ENCODE assay signal across 17 cellular contexts in the genomic region with DNA sequence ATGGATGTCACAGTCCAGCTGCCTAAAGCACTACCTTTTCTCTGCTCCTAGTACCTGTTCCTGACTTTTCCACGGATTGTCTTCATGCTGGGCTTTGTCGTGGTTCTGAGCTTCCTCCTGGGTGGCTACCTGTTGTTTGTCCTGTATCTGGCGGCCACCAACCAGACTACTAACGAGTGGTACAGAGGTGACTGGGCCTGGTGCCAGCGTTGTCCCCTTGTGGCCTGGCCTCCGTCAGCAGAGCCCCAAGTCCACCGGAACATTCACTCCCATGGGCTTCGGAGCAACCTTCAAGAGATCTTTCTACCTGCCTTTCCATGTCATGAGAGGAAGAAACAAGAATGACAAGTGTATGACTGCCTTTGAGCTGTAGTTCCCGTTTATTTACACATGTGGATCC. TPM values are rescaled to one million over a fixed set of nuclear protein-coding genes. Genes with fewer than 3 reads are reported as not detected.
DNase-seq lines count a peak whose midpoint lies in the region; ATAC-seq and TF ChIP-seq lines count a peak whose summit lies in the region.
"Had no signal": no experiment of that assay in that cellular context is flagged by ENCODE, and none has a peak within 500 bp of the region (broad histone marks: within the 10 kb centered on the region; RNA-seq: fewer than 3 reads in every experiment).

No MANE protein-coding gene starts in this region.

- DNase-seq in activated T-cell treated with anti-CD3 and anti-CD28 coated beads, Interleukin-2, amount 50 U/mL, for 24 hours = no peak
- DNase-seq in activated T-cell treated with anti-CD3 and anti-CD28 coated beads for 4 hours (no peak), RWPE1 (ENCODE audit: low spot score) (no peak), endothelial cell (ENCODE audit: low spot score) (no peak), NCI-H1930 (lab: John Stamatoyannopoulos, UW) (no peak), germinal center (ENCODE audit: low spot score) (no peak), glomerular visceral epithelial cell (ENCODE audit: extremely low spot score) (no peak)
- no peak for DNase-seq in stimulated activated effector memory CD8-positive, alpha-beta T cell treated with anti-CD3 and anti-CD28 coated beads, Interleukin-12 subunit alpha, Interleukin-12 subunit beta, amount 100 ng/mL, for 72 hours (ENCODE audit: low spot score in 2 of 2)
- DNase-seq: activated CD4-positive, CD25-positive, alpha-beta regulatory T cell; activated CD8-positive, alpha-beta memory T cell treated with anti-CD3 and anti-CD28 coated beads, Interleukin-2, amount 50 U/mL, for 4 hours; effector memory CD4-positive, alpha-beta T cell; EL; heart right ventricle; NCI-H2029; NCI-H510A had no signal

- H3K36me3 Mint-ChIP-seq in activated T-cell treated with anti-CD3 and anti-CD28 coated beads, Interleukin-2, amount 50 U/mL, for 24 hours (ENCODE audit: low read depth) = peaks cover 81% of the 10 kb centered on the region
- H3K36me3 Mint-ChIP-seq in endothelial cell (ENCODE audit: low read depth, unreplicated experiment) = peaks cover 30% of the 10 kb centered on the region
- peaks cover 87% of the 10 kb centered on the region for H3K36me3 Mint-ChIP-seq in stimulated activated effector memory CD8-positive, alpha-beta T cell treated with anti-CD3 and anti-CD28 coated beads, Interleukin-12 subunit alpha, Interleukin-12 subunit beta, amount 100 ng/mL, for 72 hours

- TF ChIP-seq CTCF in RWPE1 (conservative IDR thresholded peaks at IDR 0.05; ENCODE audit: low read depth) (no peak), endothelial cell (IDR thresholded peaks at IDR 0.05; ENCODE audit: unreplicated experiment) (no peak)

- CTCF ChIA-PET in RWPE1 (lab: Yijun Ruan, JAX) = no interaction called here

- no peak overlapping the region for H3K4me3 Mint-ChIP-seq in activated T-cell treated with anti-CD3 and anti-CD28 coated beads, Interleukin-2, amount 50 U/mL, for 24 hours
- H3K4me3 Mint-ChIP-seq in endothelial cell (ENCODE audit: unreplicated experiment) = peak overlapping the region; percentile 91
- H3K4me3 Mint-ChIP-seq in stimulated activated effector memory CD8-positive, alpha-beta T cell treated with anti-CD3 and anti-CD28 coated beads, Interleukin-12 subunit alpha, Interleukin-12 subunit beta, amount 100 ng/mL, for 72 hours = peak overlapping the region; percentile 91

- peaks cover 25% of the 10 kb centered on the region for H3K4me1 Mint-ChIP-seq in activated T-cell treated with anti-CD3 and anti-CD28 coated beads, Interleukin-2, amount 50 U/mL, for 24 hours (ENCODE audit: low read depth)
- peaks cover 13% of the 10 kb centered on the region for H3K4me1 Mint-ChIP-seq in endothelial cell (ENCODE audit: unreplicated experiment)
- H3K4me1 Mint-ChIP-seq in stimulated activated effector memory CD8-positive, alpha-beta T cell treated with anti-CD3 and anti-CD28 coated beads, Interleukin-12 subunit alpha, Interleukin-12 subunit beta, amount 100 ng/mL, for 72 hours = peaks cover 20% of the 10 kb centered on the region

- no peaks in the 10 kb centered on the region for H3K27me3 Mint-ChIP-seq in activated T-cell treated with anti-CD3 and anti-CD28 coated beads, Interleukin-2, amount 50 U/mL, for 24 hours
- peaks cover 12% of the 10 kb centered on the region for H3K27me3 Mint-ChIP-seq in endothelial cell (ENCODE audit: unreplicated experiment)

- peak overlapping the region; percentile 14; the same call in 1 of the 2 replicates for H3K27ac ChIP-seq in RWPE1

- ATAC-seq in stimulated activated effector memory CD8-positive, alpha-beta T cell treated with anti-CD3 and anti-CD28 coated beads, Interleukin-12 subunit alpha, Interleukin-12 subunit beta, amount 100 ng/mL, for 72 hours = no peak
- ATAC-seq: Right ventricle myocardium inferior had no signal

- no peaks in the 10 kb centered on the region for H3K9me3 Mint-ChIP-seq in activated T-cell treated with anti-CD3 and anti-CD28 coated beads, Interleukin-2, amount 50 U/mL, for 24 hours
- H3K9me3 Mint-ChIP-seq in endothelial cell (ENCODE audit: unreplicated experiment) = no peaks in the 10 kb centered on the region
- no peaks in the 10 kb centered on the region for H3K9me3 Mint-ChIP-seq in stimulated activated effector memory CD8-positive, alpha-beta T cell treated with anti-CD3 and anti-CD28 coated beads, Interleukin-12 subunit alpha, Interleukin-12 subunit beta, amount 100 ng/mL, for 72 hours

- H3K27ac Mint-ChIP-seq in activated T-cell treated with anti-CD3 and anti-CD28 coated beads, Interleukin-2, amount 50 U/mL, for 24 hours = peak overlapping the region; percentile 27
- H3K27ac Mint-ChIP-seq in endothelial cell (ENCODE audit: unreplicated experiment) = peak overlapping the region; percentile 67
- H3K27ac Mint-ChIP-seq in stimulated activated effector memory CD8-positive, alpha-beta T cell treated with anti-CD3 and anti-CD28 coated beads, Interleukin-12 subunit alpha, Interleukin-12 subunit beta, amount 100 ng/mL, for 72 hours = no peak overlapping the region

- POLR2A ChIA-PET in RWPE1 (lab: Yijun Ruan, JAX; ENCODE audit: low non-redundant PET) = no interaction called here

RNA-seq across cellular contexts. Expression of a gene that starts 1.3 kb away (rescaled TPM):
- 39.6 TPM for total RNA-seq in endothelial cell (ENCODE audit: unreplicated experiment)

RNA-seq across cellular contexts. Expression of a gene that starts 11.3 kb away (rescaled TPM):
- total RNA-seq in endothelial cell (ENCODE audit: unreplicated experiment) = 44.0 TPM

RNA-seq across cellular contexts. Expression of a gene that starts 26.8 kb away (rescaled TPM):
- total RNA-seq in endothelial cell (ENCODE audit: unreplicated experiment) = 7.9 TPM

RNA-seq across cellular contexts. Expression of a gene that starts 37.3 kb away (rescaled TPM):
- total RNA-seq in endothelial cell (ENCODE audit: unreplicated experiment) = 0.08 TPM
- total RNA-seq: fibroblast of lung, Right ventricle myocardium inferior had no signal

RNA-seq across cellular contexts. Expression of a gene that starts 48.6 kb away (rescaled TPM):
- total RNA-seq in endothelial cell (ENCODE audit: unreplicated experiment) = 42.2 TPM
